22 cellular contexts compared by ENCODE assay signal in the genomic region with DNA sequence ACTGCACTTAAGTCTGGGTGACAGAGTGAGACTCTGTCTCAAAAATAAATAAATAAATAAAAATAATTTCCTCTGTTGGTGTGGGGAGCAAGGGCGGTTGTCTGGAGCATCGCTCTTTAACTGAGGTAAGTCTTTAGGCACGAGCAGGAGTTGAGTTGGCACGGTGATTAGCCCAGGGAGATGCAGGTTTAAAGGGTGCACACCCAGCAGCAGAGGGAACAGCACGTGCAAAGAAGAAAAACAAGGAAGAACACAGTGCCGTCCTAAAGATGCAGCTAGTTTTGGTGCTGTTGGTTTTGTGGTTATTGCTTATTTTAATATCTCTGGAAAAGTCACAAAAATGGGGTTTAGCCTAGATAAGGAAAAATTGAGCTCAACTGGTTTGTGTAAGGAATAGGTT.
DNase-seq lines count a peak whose midpoint lies in the region; ATAC-seq, FAIRE-seq and TF ChIP-seq lines count a peak whose summit lies in the region.
"Had no signal": no experiment of that assay in that cellular context is flagged by ENCODE, and none has a peak within 500 bp of the region (broad histone marks: within the 10 kb centered on the region; RNA-seq: fewer than 3 reads in every experiment).

No MANE protein-coding gene starts in this region.

- peaks cover 0 to 5% (median 0%) of the 10 kb centered on the region in 3 donors for H3K9me3 Mint-ChIP-seq in T-cell

- no peak overlapping the region for H3K18ac ChIP-seq in H1 (ENCODE audit: extremely low read depth, low read length)

- H2BK12ac ChIP-seq in H1 (ENCODE audit: low read depth, low read length), result no peak overlapping the region; the same call in 1 of the 2 replicates

- no peak for FAIRE-seq in H1 (lab: Jason Lieb, UNC)
- FAIRE-seq: A549, D721Med, G401.6, GM12891, GM19239 had no signal

- 90% methylated on average over 6 of the region's 6 CpGs; no CpG with 5 or more reads in 1 of the 2 experiments for WGBS in H1 (ENCODE audit: extremely low coverage in 1 of 2, insufficient coverage in 1 of 2, insufficient read length in 1 of 2, insufficient replicate concordance in 2 of 2, low coverage in 1 of 2, low lambda C conversion rate in 2 of 2, missing lambda C conversion rate in 1 of 2), 2 experiments

- TF ChIP-seq EP300 in H1 (IDR thresholded peaks at IDR 0.05; ENCODE audit: borderline replicate concordance in 1 of 2, low read depth in 2 of 2, low read length in 2 of 2), result no peak

- no peaks in the 10 kb centered on the region for H3K36me3 Mint-ChIP-seq in T-cell
- H3K36me3 Mint-ChIP-seq: CD14-positive monocyte; CD4-positive, alpha-beta memory T cell; CD4-positive, CD25-positive, alpha-beta regulatory T cell had no signal

- no peaks in the 10 kb centered on the region for H3F3A ChIP-seq in MM.1S (ENCODE audit: insufficient read depth, low read length)

- no peak overlapping the region for H3K27ac Mint-ChIP-seq in T-cell
- H3K27ac Mint-ChIP-seq: B cell; CD14-positive monocyte; CD4-positive, alpha-beta memory T cell had no signal

- peaks cover 0 to 6% (median 2%) of the 10 kb centered on the region in 4 experiments; a peak in 4 of 7 replicates for H3K4me1 ChIP-seq in H1 (replicated peaks in 1 of 4; ENCODE audit: control insufficient read depth in 3 of 4, insufficient read depth in 4 of 4, low read length in 3 of 4)
- H3K4me1 ChIP-seq in MM.1S (ENCODE audit: low read length), result no peaks in the 10 kb centered on the region
- H3K4me1 ChIP-seq: A549, Caco-2 had no signal

- no peak overlapping the region for H3K4me3 Mint-ChIP-seq in T-cell
- H3K4me3 Mint-ChIP-seq: B cell; CD14-positive monocyte; CD4-positive, alpha-beta memory T cell; CD4-positive, CD25-positive, alpha-beta regulatory T cell had no signal

- no peak for TF ChIP-seq POLR2A in H1 (IDR thresholded peaks at IDR 0.05; ENCODE audit: control extremely low read depth in 1 of 2, low read depth in 2 of 2, low read length in 2 of 2)

- no peaks in the 10 kb centered on the region for H3K9me2 ChIP-seq in MM.1S (replicated peaks; ENCODE audit: insufficient read depth, low read length)

- H4K20me1 ChIP-seq in H1 (replicated peaks in 1 of 2; ENCODE audit: control insufficient read depth in 1 of 2, insufficient read depth in 2 of 2, low read length in 2 of 2) (peaks cover 0 to 6% of the 10 kb centered on the region in 2 experiments), MM.1S (ENCODE audit: insufficient read depth, low read length) (no peaks in the 10 kb centered on the region)
- H4K20me1 ChIP-seq: BLaER1 treated with 17β-estradiol and CSF1 and Interleukin-3, amounts not matched to agents 10 nM and 100 nM had no signal

- no peak overlapping the region for H3K56ac ChIP-seq in H1 (replicated peaks; ENCODE audit: insufficient read length, low read depth, low read length)

- peaks cover 0 to 2% of the 10 kb centered on the region in 2 donors for H3K27me3 Mint-ChIP-seq in T-cell

- H4K8ac ChIP-seq in H1 (ENCODE audit: extremely low read depth, insufficient read depth, low read length), result no peak overlapping the region

- H2AK5ac ChIP-seq in H1 (ENCODE audit: low read depth, low read length), result no peak overlapping the region

- H3K4ac ChIP-seq in H1 (replicated peaks; ENCODE audit: insufficient read length, low read depth, low read length), result no peak overlapping the region

- no peak overlapping the region for H2BK15ac ChIP-seq in H1 (ENCODE audit: low read length)

- peaks cover 4 to 5% of the 10 kb centered on the region in 2 experiments; a peak in 1 of 4 replicates for H3K9me3 ChIP-seq in H1 (ENCODE audit: insufficient read depth in 2 of 2, low read depth in 1 of 2, low read length in 1 of 2)
- no peaks in the 10 kb centered on the region for H3K9me3 ChIP-seq in MM.1S (replicated peaks; ENCODE audit: insufficient read depth, low read length)
- H3K9me3 ChIP-seq: A549; BLaER1 treated with 17β-estradiol and CSF1 and Interleukin-3, amounts not matched to agents 10 nM and 100 nM; Caco-2 had no signal

- H3K9ac ChIP-seq in H1 (replicated peaks in 1 of 4; ENCODE audit: extremely low read depth in 1 of 4, low read depth in 3 of 4, low read length in 3 of 4) (no peak overlapping the region), MM.1S (ENCODE audit: low read length) (no peak overlapping the region)
- H3K9ac ChIP-seq: BLaER1 treated with 17β-estradiol and CSF1 and Interleukin-3, amounts not matched to agents 10 nM and 100 nM had no signal

- DNase-seq in LNCaP clone FGC (ENCODE audit: low read depth) (peak; percentile 34), H1 (ENCODE audit: low read depth in 1 of 2, low spot score in 2 of 2) (no peak), MM.1S (no peak), pons (ENCODE audit: low spot score) (no peak), T-cell (no peak)
- DNase-seq: AML-193; Caco-2; Calu3; CD4-positive, alpha-beta memory T cell; CD4-positive, CD25-positive, alpha-beta regulatory T cell; DMS79 treated with DMSO at 0.1 percent for 48 hours; GF-D8 had no signal

- no peak overlapping the region for H3K4me3 ChIP-seq in LNCaP clone FGC (ENCODE audit: low read depth, low read length)
- no peak overlapping the region for H3K4me3 ChIP-seq in H1 (ENCODE audit: extremely low read depth in 1 of 4, insufficient read depth in 2 of 4, low read depth in 3 of 4, low read length in 4 of 4)
- H3K4me3 ChIP-seq in MM.1S (ENCODE audit: low read length), result no peak overlapping the region
- H3K4me3 ChIP-seq: A549; BLaER1 treated with 17β-estradiol and CSF1 and Interleukin-3, amounts not matched to agents 10 nM and 100 nM had no signal

- peak overlapping the region; percentile 31 for H4K91ac ChIP-seq in H1 (replicated peaks; ENCODE audit: insufficient read length, low read length)

- no peak overlapping the region for H4K5ac ChIP-seq in H1 (ENCODE audit: insufficient read length, low read depth, low read length)

- POLR2A ChIA-PET in H1 (lab: Charles Lee; ENCODE audit: partially characterized antibody) (interaction anchor here (1.6 to 2.6 kb wide), 3 partner anchors 13 to 87 kb away, joined by 5 to 13 read pairs (median 7); a partner anchor contains a TSS), T-cell (lab: Charles Lee) (no interaction called here)

- H2AFZ ChIP-seq in H1 (ENCODE audit: low read length), result no peak overlapping the region
- no peak overlapping the region for H2AFZ ChIP-seq in MM.1S (ENCODE audit: low read length)

- no peak for TF ChIP-seq CTCF in C4-2B (conservative IDR thresholded peaks at IDR 0.05)
- no peak for TF ChIP-seq CTCF in LNCaP clone FGC (IDR thresholded peaks at IDR 0.05; ENCODE audit: control insufficient read depth, extremely low read depth, insufficient read depth)
- no peak for TF ChIP-seq CTCF in H1 (IDR thresholded peaks at IDR 0.05; ENCODE audit: control extremely low read depth in 1 of 3, insufficient read depth in 1 of 3, low read depth in 1 of 3, low read length in 3 of 3)
- no peak for TF ChIP-seq CTCF in MM.1S (IDR thresholded peaks at IDR 0.05; ENCODE audit: low read length)

- H3K79me1 ChIP-seq in H1 (ENCODE audit: low read depth, low read length), result no peaks in the 10 kb centered on the region

- CTCF ChIA-PET in H1 (lab: Charles Lee; ENCODE audit: partially characterized antibody), result interaction anchor here (0.6 to 1.0 kb wide), 2 partner anchors 21 to 193 kb away, joined by 3 to 4 read pairs; no protein-coding TSS in a partner anchor
- CTCF ChIA-PET in T-cell (lab: Charles Lee), result no interaction called here

- H3K36me3 ChIP-seq in H1 (ENCODE audit: control insufficient read depth in 2 of 4, insufficient read depth in 4 of 4, low read length in 3 of 4) (no peaks in the 10 kb centered on the region), MM.1S (replicated peaks; ENCODE audit: insufficient read depth, low read length) (no peaks in the 10 kb centered on the region)
- H3K36me3 ChIP-seq: BLaER1 treated with 17β-estradiol and CSF1 and Interleukin-3, amounts not matched to agents 10 nM and 100 nM had no signal

- H3K14ac ChIP-seq in H1 (ENCODE audit: insufficient read length), result no peak overlapping the region

- no peak overlapping the region for H2BK5ac ChIP-seq in H1 (ENCODE audit: low read depth, low read length)

- no peak overlapping the region for H2BK120ac ChIP-seq in H1 (replicated peaks; ENCODE audit: low read depth, low read length)

- H3K27me3 ChIP-seq in H1 (replicated peaks in 1 of 4; ENCODE audit: control insufficient read depth in 3 of 4, extremely low read depth in 1 of 4, insufficient read depth in 3 of 4, low read length in 3 of 4) (no peaks in the 10 kb centered on the region), MM.1S (replicated peaks; ENCODE audit: insufficient read depth, low read length) (no peaks in the 10 kb centered on the region)
- H3K27me3 ChIP-seq: BLaER1 treated with 17β-estradiol and CSF1 and Interleukin-3, amounts not matched to agents 10 nM and 100 nM had no signal

- H3K23ac ChIP-seq in H1 (ENCODE audit: insufficient read length), result no peak overlapping the region

- H3K27ac ChIP-seq in C4-2B (peak overlapping the region; percentile 47; the same call in 1 of the 2 replicates), H1 (ENCODE audit: low read depth, low read length) (no peak overlapping the region), MM.1S (ENCODE audit: low read length) (no peak overlapping the region)
- H3K27ac ChIP-seq: 22Rv1; A549; BLaER1 treated with 17β-estradiol and CSF1 and Interleukin-3, amounts not matched to agents 10 nM and 100 nM had no signal

- H3K4me2 ChIP-seq in H1 (ENCODE audit: insufficient read depth in 1 of 2, low read depth in 2 of 2, low read length in 2 of 2) (no peak overlapping the region), MM.1S (ENCODE audit: low read depth, low read length) (no peak overlapping the region)
- H3K4me2 ChIP-seq: A549; BLaER1 treated with 17β-estradiol and CSF1 and Interleukin-3, amounts not matched to agents 10 nM and 100 nM had no signal

- ATAC-seq in T-cell (replicated peaks in 1 of 4), result no peak
- ATAC-seq: A549 had no signal

- H3K23me2 ChIP-seq in H1 (ENCODE audit: low read depth, low read length), result peaks cover 9% of the 10 kb centered on the region; the same call in 1 of the 2 replicates

- TF ChIP-seq RAD21 in H1 (IDR thresholded peaks at IDR 0.05 in 1 of 2, conservative IDR thresholded peaks at IDR 0.05 in 1 of 2; ENCODE audit: low read depth in 2 of 2, low read length in 2 of 2), result no peak

- H3K79me2 ChIP-seq in H1 (ENCODE audit: control insufficient read depth in 1 of 2, insufficient read depth in 2 of 2, low read length in 2 of 2) (no peaks in the 10 kb centered on the region), MM.1S (ENCODE audit: low read length) (no peaks in the 10 kb centered on the region)

- H3K4me1 Mint-ChIP-seq in T-cell, result no peaks in the 10 kb centered on the region
- H3K4me1 Mint-ChIP-seq: B cell; CD14-positive monocyte; CD4-positive, alpha-beta memory T cell; CD4-positive, CD25-positive, alpha-beta regulatory T cell had no signal

- H2BK20ac ChIP-seq in H1 (ENCODE audit: low read length), result peak overlapping the region; percentile 40; the same call in 1 of the 2 replicates

TF ChIP-seq in H1, 55 proteins besides CTCF, POLR2A, EP300 and RAD21 (continues in another document):
- TF ChIP-seq BACH1 (IDR thresholded peaks at IDR 0.05; ENCODE audit: low read length), result no peak
